In the genomic region with DNA sequence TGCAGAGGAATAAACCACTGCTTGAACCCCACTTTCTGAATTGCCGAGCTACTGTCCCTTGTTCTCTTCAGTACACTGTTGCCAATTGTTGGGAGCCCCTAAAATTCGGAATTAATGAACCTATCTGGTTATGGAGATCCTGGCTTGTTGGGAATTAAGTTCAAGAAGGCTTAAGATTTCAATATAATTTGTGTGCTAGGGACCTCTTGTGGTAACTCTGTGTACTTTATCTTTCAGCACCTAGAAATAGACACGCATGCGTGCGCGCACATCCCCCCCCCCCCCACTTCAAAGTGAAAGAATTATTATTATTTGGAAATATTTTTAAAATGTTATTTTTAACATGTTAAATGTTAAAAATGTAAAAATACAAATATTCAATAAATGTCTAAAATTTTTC, we compare ENCODE assay signal across 9 cellular contexts. TPM values are rescaled to one million over a fixed set of nuclear protein-coding genes. Genes with fewer than 3 reads are reported as not detected.
DNase-seq lines count a peak whose midpoint lies in the region; ATAC-seq and TF ChIP-seq lines count a peak whose summit lies in the region.
"Had no signal": no experiment of that assay in that cellular context is flagged by ENCODE, and none has a peak within 500 bp of the region (broad histone marks: within the 10 kb centered on the region; RNA-seq: fewer than 3 reads in every experiment).

No MANE protein-coding gene starts in this region.

- TF ChIP-seq EP300 in esophagus muscularis mucosa (IDR thresholded peaks at IDR 0.05), result no peak
- TF ChIP-seq EP300 in ovary (IDR thresholded peaks at IDR 0.05), result no peak

- H3K9me3 ChIP-seq in RWPE2 (ENCODE audit: severe bottlenecking) (no peaks in the 10 kb centered on the region), esophagus muscularis mucosa (no peaks in the 10 kb centered on the region), neural progenitor cell (ENCODE audit: low read depth) (no peaks in the 10 kb centered on the region), ovary (no peaks in the 10 kb centered on the region)
- H3K9me3 ChIP-seq: SJCRH30 had no signal

- WGBS in esophagus muscularis mucosa, result 7% methylated on average over 6 of the region's 6 CpGs
- WGBS in ovary, 3 donors, result 3 to 7% (median 5%) methylated on average over 6 of the region's 6 CpGs

- peak; percentile 73 for DNase-seq in DMS 273 (lab: John Stamatoyannopoulos, UW; ENCODE audit: unreplicated experiment)
- DNase-seq in HT-29 (ENCODE audit: low spot score), result peak; percentile 60
- DNase-seq in RWPE2 (ENCODE audit: low spot score), result no peak
- peak; percentile 81 for DNase-seq in esophagus muscularis mucosa (ENCODE audit: extremely low spot score)
- DNase-seq in neural progenitor cell (ENCODE audit: low spot score), result peak; percentile 61
- no peak for DNase-seq in ovary

- intact Hi-C loops in esophagus muscularis mucosa (cut with DNase I) (loop anchor here (5.0 kb wide), 2 partner anchors 152 to 247 kb away; a partner anchor contains a TSS), ovary (cut with DNase I) (loop anchor here in 3 of 4 donors (10.0 kb wide), 2 partner anchors 235 to 245 kb away; a partner anchor contains a TSS)

- H3K27me3 ChIP-seq in RWPE2 (ENCODE audit: insufficient read depth, poor library complexity, severe bottlenecking) (no peaks in the 10 kb centered on the region), esophagus muscularis mucosa (no peaks in the 10 kb centered on the region), neural progenitor cell (no peaks in the 10 kb centered on the region), ovary (no peaks in the 10 kb centered on the region)
- H3K27me3 ChIP-seq: SJCRH30 had no signal

- H4K20me1 ChIP-seq in neural progenitor cell (ENCODE audit: low read depth), result no peaks in the 10 kb centered on the region

- H3K27ac ChIP-seq in RWPE2 (ENCODE audit: poor library complexity, severe bottlenecking), result no peak overlapping the region
- no peak overlapping the region for H3K27ac ChIP-seq in esophagus muscularis mucosa (replicated peaks in 1 of 4)
- H3K27ac ChIP-seq in neural progenitor cell, result no peak overlapping the region
- no peak overlapping the region for H3K27ac ChIP-seq in ovary
- H3K27ac ChIP-seq: SJCRH30 had no signal

- ATAC-seq in RWPE2 (ENCODE audit: low read depth) (peak; percentile 44; the same call in 1 of the 3 replicates), GM21381 (IDR thresholded peaks at IDR 0.05; ENCODE audit: unreplicated experiment) (no peak), GM19455 (IDR thresholded peaks at IDR 0.05; ENCODE audit: unreplicated experiment) (no peak)

- H3K9ac ChIP-seq in neural progenitor cell, result no peak overlapping the region

- no peaks in the 10 kb centered on the region for H3K9me3 Mint-ChIP-seq in neural progenitor cell

- no peak overlapping the region for H3K4me3 Mint-ChIP-seq in neural progenitor cell

- H3K27me3 Mint-ChIP-seq in neural progenitor cell (ENCODE audit: insufficient read depth, low read depth), result no peaks in the 10 kb centered on the region

- TF ChIP-seq CTCF in RWPE2 (IDR thresholded peaks at IDR 0.05; ENCODE audit: poor library complexity, severe bottlenecking) (peak; percentile 89), esophagus muscularis mucosa (IDR thresholded peaks at IDR 0.05) (peak; percentile 57 to 66 (median 59)), neural progenitor cell (IDR thresholded peaks at IDR 0.05) (peak; percentile 69), ovary (IDR thresholded peaks at IDR 0.05) (peak in 1 of 3 donors; percentile 35)

- H3F3A ChIP-seq in neural progenitor cell (ENCODE audit: low read depth), result no peaks in the 10 kb centered on the region

- H3K36me3 Mint-ChIP-seq in neural progenitor cell, result no peaks in the 10 kb centered on the region

- TF ChIP-seq POLR2A in esophagus muscularis mucosa (IDR thresholded peaks at IDR 0.05; ENCODE audit: low read depth) (no peak), ovary (IDR thresholded peaks at IDR 0.05) (no peak)

- H3K4me1 ChIP-seq in RWPE2 (ENCODE audit: insufficient read depth, poor library complexity, severe bottlenecking), result peaks cover 5% of the 10 kb centered on the region
- no peaks in the 10 kb centered on the region for H3K4me1 ChIP-seq in esophagus muscularis mucosa
- no peaks in the 10 kb centered on the region for H3K4me1 ChIP-seq in neural progenitor cell
- no peaks in the 10 kb centered on the region for H3K4me1 ChIP-seq in ovary (ENCODE audit: insufficient read depth)

- H2AFZ ChIP-seq in neural progenitor cell (replicated peaks), result no peak overlapping the region

- H3K27ac Mint-ChIP-seq in neural progenitor cell, result no peak overlapping the region

- no peaks in the 10 kb centered on the region for H3K4me1 Mint-ChIP-seq in neural progenitor cell

- H3K4me3 ChIP-seq in RWPE2 (ENCODE audit: severe bottlenecking) (no peak overlapping the region), esophagus muscularis mucosa (no peak overlapping the region), neural progenitor cell (no peak overlapping the region), ovary (no peak overlapping the region)
- H3K4me3 ChIP-seq: SJCRH30 had no signal

- H3K36me3 ChIP-seq in RWPE2 (ENCODE audit: low read depth) (no peaks in the 10 kb centered on the region), esophagus muscularis mucosa (no peaks in the 10 kb centered on the region), neural progenitor cell (no peaks in the 10 kb centered on the region), ovary (no peaks in the 10 kb centered on the region)
- H3K36me3 ChIP-seq: SJCRH30 had no signal

- no peaks in the 10 kb centered on the region for H3K79me2 ChIP-seq in neural progenitor cell (ENCODE audit: low read depth)

- no peak overlapping the region for H3K4me2 ChIP-seq in neural progenitor cell

RNA-seq across cellular contexts. Expression of a gene that starts 53.3 kb away (rescaled TPM):
- 0.23 and 0.33 TPM in 2 replicates for total RNA-seq in HT-29 (2014; rRNA removed; shearing (Covaris generic))
- 1 to 10 TPM in 3 of 4 donors, under 1 TPM in 1; 0.80 to 2.1 (median 1.3) TPM for total RNA-seq in esophagus muscularis mucosa
- 23.8 and 27.4 TPM in 2 replicates for total RNA-seq in neural progenitor cell (ENCODE audit: low replicate concordance)
- total RNA-seq in ovary, result 10 to 100 TPM in 5 of 7 donors, 1 to 10 TPM in 2; 3.2 to 21.5 (median 11.5) TPM
- 1 to 10 TPM; 1.7 to 2.2 TPM for polyA plus RNA-seq in ovary

Comparison
In these comparisons a context has a peak if more than half of its experiments do, and no peak if none do; other contexts are left out.
1. DNase-seq: peak in DMS 273 (single experiment), HT-29 (single experiment), esophagus muscularis mucosa (single experiment) and neural progenitor cell (single experiment); none in RWPE2 (single experiment) and ovary (0 of 5).